ENCODE assay signal across 1 cellular context in genomic region chr10:92914478-92915066, GRCh38.
TF ChIP-seq lines count a peak whose summit lies in the region.

No MANE protein-coding gene starts in this region.

TF ChIP-seq in K562, 482 proteins besides CTCF, POLR2A, EP300 and RAD21 (continued from another document):
- TF ChIP-seq PRDM10 (IDR thresholded peaks at IDR 0.05; ENCODE audit: partially characterized antibody) (no peak), ZNF551 (CRISPR knock-in tag; IDR thresholded peaks at IDR 0.05) (no peak), TCF7 (IDR thresholded peaks at IDR 0.05; ENCODE audit: borderline replicate concordance) (peak; percentile 88; the same call in 1 of the 2 replicates), LEF1 (IDR thresholded peaks at IDR 0.05) (peak; percentile 73; the same call in 1 of the 2 replicates), SMAD3 (CRISPR knock-in tag; conservative IDR thresholded peaks at IDR 0.05) (no peak), STAG1 (CRISPR knock-in tag; IDR thresholded peaks at IDR 0.05; ENCODE audit: borderline replicate concordance) (no peak), HIVEP1 (CRISPR knock-in tag; IDR thresholded peaks at IDR 0.05) (no peak), MTA2 (IDR thresholded peaks at IDR 0.05; ENCODE audit: low read depth) (no peak), FOXA1 (IDR thresholded peaks at IDR 0.05; ENCODE audit: borderline replicate concordance) (no peak), PKNOX1 (IDR thresholded peaks at IDR 0.05) (peak; percentile 69), IRF2 (CRISPR knock-in tag; IDR thresholded peaks at IDR 0.05) (no peak), DPF2 (IDR thresholded peaks at IDR 0.05) (no peak)
